In the genomic region with DNA sequence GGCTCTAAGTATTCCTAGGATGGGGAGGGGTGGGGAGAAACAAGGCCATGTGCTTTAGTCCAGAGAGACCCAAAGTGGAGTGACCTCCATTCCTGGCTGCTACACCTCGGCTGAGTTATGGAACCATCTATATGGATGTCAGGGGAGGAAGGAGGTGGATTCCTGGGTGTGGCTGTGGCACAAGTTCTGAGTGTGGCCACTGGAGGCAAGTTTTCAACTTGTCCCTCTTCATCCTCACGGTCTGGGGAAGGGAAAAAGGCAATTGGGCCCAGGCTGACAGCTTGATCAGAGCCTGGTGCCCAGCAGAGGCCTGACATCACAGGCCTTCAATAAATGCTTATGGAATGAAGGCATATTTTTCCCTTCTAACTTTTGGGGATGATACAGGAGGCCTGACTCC, we compare ENCODE assay signal across 9 cellular contexts. TPM values are rescaled to one million over a fixed set of nuclear protein-coding genes. Genes with fewer than 3 reads are reported as not detected.
DNase-seq lines count a peak whose midpoint lies in the region; ATAC-seq and TF ChIP-seq lines count a peak whose summit lies in the region.
"Had no signal": no experiment of that assay in that cellular context is flagged by ENCODE, and none has a peak within 500 bp of the region (broad histone marks: within the 10 kb centered on the region; RNA-seq: fewer than 3 reads in every experiment).

No MANE protein-coding gene starts in this region.

- DNase-seq in Caco-2 (no peak), coronary artery (ENCODE audit: low spot score) (no peak), gastrocnemius medialis (no peak), germinal center (ENCODE audit: low spot score) (no peak), 8988T (no peak)

- no peak overlapping the region for H3K4me3 ChIP-seq in Caco-2 (ENCODE audit: low read depth, low read length)
- H3K4me3 ChIP-seq in Loucy (ENCODE audit: low read length, poor library complexity, severe bottlenecking) = no peak overlapping the region
- no peak overlapping the region for H3K4me3 ChIP-seq in coronary artery
- no peak overlapping the region for H3K4me3 ChIP-seq in gastrocnemius medialis

- peak overlapping the region; percentile 79 for H3K9ac ChIP-seq in Loucy (ENCODE audit: low read depth, low read length, poor library complexity, severe bottlenecking)

- H3K4me3 Mint-ChIP-seq in Caco-2 (ENCODE audit: unreplicated experiment) = peak overlapping the region; percentile 86

- H3K9me3 ChIP-seq in Caco-2 = no peaks in the 10 kb centered on the region
- no peaks in the 10 kb centered on the region for H3K9me3 ChIP-seq in Loucy (ENCODE audit: insufficient read depth, low read depth, low read length)
- H3K9me3 ChIP-seq in gastrocnemius medialis = no peaks in the 10 kb centered on the region

- H3K36me3 ChIP-seq in Caco-2 (ENCODE audit: control insufficient read depth, insufficient read depth, low read length) = no peaks in the 10 kb centered on the region
- H3K36me3 ChIP-seq in Loucy (ENCODE audit: insufficient read depth, low read length) = no peaks in the 10 kb centered on the region
- no peaks in the 10 kb centered on the region for H3K36me3 ChIP-seq in gastrocnemius medialis

- H3K4me2 ChIP-seq in Loucy (ENCODE audit: low read depth, low read length, poor library complexity, severe bottlenecking) = peak overlapping the region; percentile 93

- POLR2A ChIA-PET in Caco-2 (lab: Charles Lee) = no interaction called here

- H4K20me1 ChIP-seq in Loucy (ENCODE audit: insufficient read depth, low read length, poor library complexity, severe bottlenecking) = peaks cover 18% of the 10 kb centered on the region

- TF ChIP-seq CTCF in Caco-2 (IDR thresholded peaks at IDR 0.05; ENCODE audit: insufficient read depth in 1 of 2, low read depth in 1 of 2, low read length in 1 of 2, severe bottlenecking in 1 of 2, unreplicated experiment in 1 of 2) (no peak), Loucy (conservative IDR thresholded peaks at IDR 0.05; ENCODE audit: low read length) (no peak; the same call in 1 of the 2 replicates), coronary artery (IDR thresholded peaks at IDR 0.05) (no peak), gastrocnemius medialis (IDR thresholded peaks at IDR 0.05 in 4 of 5, conservative IDR thresholded peaks at IDR 0.05 in 1 of 5) (no peak)

- peaks cover 28% of the 10 kb centered on the region for H3K79me2 ChIP-seq in Loucy (ENCODE audit: insufficient read depth, low read length)

- H3K4me1 ChIP-seq in Caco-2 (peaks cover 25% of the 10 kb centered on the region), Loucy (ENCODE audit: insufficient read depth, low read length, poor library complexity, severe bottlenecking) (peaks cover 36% of the 10 kb centered on the region), gastrocnemius medialis (peaks cover 12 to 23% of the 10 kb centered on the region in 2 donors)

- H3K36me3 Mint-ChIP-seq in Caco-2 (ENCODE audit: insufficient read depth, unreplicated experiment) = peaks cover 7% of the 10 kb centered on the region

- no peak overlapping the region; the same call in 1 of the 2 replicates for H2AFZ ChIP-seq in Loucy (ENCODE audit: low read length)

- no peak for TF ChIP-seq POLR2A in gastrocnemius medialis (IDR thresholded peaks at IDR 0.05)

- H3F3A ChIP-seq in Loucy (ENCODE audit: low read depth) = no peaks in the 10 kb centered on the region

- no peaks in the 10 kb centered on the region for H3K9me2 ChIP-seq in Loucy (replicated peaks; ENCODE audit: low read depth, low read length)

- no TSS peak for BruUV-seq in Caco-2 (replicated peaks; lab: Mats Ljungman, UMichigan)

- no peaks in the 10 kb centered on the region for H3K27me3 Mint-ChIP-seq in Caco-2 (ENCODE audit: insufficient read depth, unreplicated experiment)
- H3K27me3 Mint-ChIP-seq: stimulated activated naive CD8-positive, alpha-beta T cell treated with anti-CD3 and anti-CD28 coated beads, Interleukin-15, Interleukin-2, amounts not matched to agents 100 ng/mL and 50 ng/mL, for 24 hours had no signal

- H3K4me1 Mint-ChIP-seq in Caco-2 (ENCODE audit: low read depth, unreplicated experiment) = peaks cover 16% of the 10 kb centered on the region

- intact Hi-C loops in Caco-2 (cut with micrococcal nuclease; ENCODE audit: unreplicated experiment) = no loop called here
- intact Hi-C loops in gastrocnemius medialis (cut with DNase I; ENCODE audit: low total_unique reads) = no loop called here

- H3K27ac ChIP-seq in coronary artery = peak overlapping the region; percentile 4 to 81
- H3K27ac ChIP-seq in gastrocnemius medialis = peak overlapping the region in 3 of 4 donors; percentile 72 to 76 (median 75)

- CTCF ChIA-PET in Caco-2 (lab: Charles Lee) = interaction anchor here (1.6 kb wide), 1 partner anchor 29 kb away, joined by 3 read pairs; no protein-coding TSS in a partner anchor

- ATAC-seq in gastrocnemius medialis (no peak), HG03354 (IDR thresholded peaks at IDR 0.05; ENCODE audit: poor library complexity, severe bottlenecking, unreplicated experiment) (no peak)
- ATAC-seq: activated naive CD4-positive, alpha-beta T cell treated with anti-CD3 and anti-CD28 coated beads, Interleukin-2, amount 50 U/mL, for 72 hours had no signal

- H3K27me3 ChIP-seq in Caco-2 (replicated peaks; ENCODE audit: control insufficient read depth, insufficient read depth, low read length) (no peaks in the 10 kb centered on the region), Loucy (ENCODE audit: insufficient read depth, low read length, poor library complexity, severe bottlenecking) (no peaks in the 10 kb centered on the region), gastrocnemius medialis (peaks cover 6 to 7% (median 7%) of the 10 kb centered on the region in 3 donors)

- in situ Hi-C loops in gastrocnemius medialis (cut with MboI; ENCODE audit: low sequenced_read_pairs in 4 of 4) = no loop called here

- H3K9me3 Mint-ChIP-seq in Caco-2 (ENCODE audit: unreplicated experiment) = no peaks in the 10 kb centered on the region
- H3K9me3 Mint-ChIP-seq: activated naive CD4-positive, alpha-beta T cell treated with anti-CD3 and anti-CD28 coated beads, Interleukin-2, amount 50 U/mL, for 72 hours; stimulated activated naive CD8-positive, alpha-beta T cell treated with anti-CD3 and anti-CD28 coated beads, Interleukin-15, Interleukin-2, amounts not matched to agents 100 ng/mL and 50 ng/mL, for 24 hours had no signal

- H3K27ac Mint-ChIP-seq in Caco-2 (ENCODE audit: unreplicated experiment) = no peak overlapping the region

RNA-seq across cellular contexts. Expression of a gene that starts 2.0 kb away (rescaled TPM):
- total RNA-seq in Caco-2 (2022) (42.1 and 50.5 TPM in 2 replicates), gastrocnemius medialis (1 to 10 TPM; 1.9 to 6.8 (median 4.2) TPM)

RNA-seq across cellular contexts. Expression of a gene that starts 39.1 kb away (rescaled TPM):
- total RNA-seq in Caco-2 (2022) (28.5 and 29.4 TPM in 2 replicates), gastrocnemius medialis (10 to 100 TPM in 1 of 4 donors, 1 to 10 TPM in 3; 5.8 to 11.7 (median 8.2) TPM)
